1 cellular context compared by ENCODE assay signal in genomic region chr12:8628731-8629130, GRCh38.
TF ChIP-seq lines count a peak whose summit lies in the region.

No MANE protein-coding gene starts in this region.

TF ChIP-seq in GM12878, 131 proteins besides CTCF, POLR2A, EP300 and RAD21:
- TF ChIP-seq PKNOX1 (IDR thresholded peaks at IDR 0.05) (0 out of 2 replicates have a peak, but pooled peaks have one; percentile 6), PAX8 (IDR thresholded peaks at IDR 0.05) (no peak)
TF ChIP-seq in GM12878: peak in this region for 1.
